Comparison of ENCODE assay signal across 1 cellular context in genomic region chr9:113056191-113057106, GRCh38.
A peak's percentile ranks its signal among the peaks of the same experiment; 100 is the strongest.
TF ChIP-seq lines count a peak whose summit lies in the region.

Gene ZFP37 (minus strand): TSS chr9:113056724. CDS start chr9:113056688, 36 bp downstream.

TF ChIP-seq in HepG2, 621 proteins besides CTCF, POLR2A, EP300 and RAD21 (continued from another document and continues in another):
- peak; percentile 78; the same call in 1 of the 2 replicates for TF ChIP-seq GATAD1 (CRISPR knock-in tag; IDR thresholded peaks at IDR 0.05)
- no peak for TF ChIP-seq CERS6 (CRISPR knock-in tag; IDR thresholded peaks at IDR 0.05)
- TF ChIP-seq ATF3 (CRISPR knock-in tag; IDR thresholded peaks at IDR 0.05): no peak
- TF ChIP-seq SETDB1 (CRISPR knock-in tag; IDR thresholded peaks at IDR 0.05; ENCODE audit: borderline replicate concordance): no peak
- no peak for TF ChIP-seq ATF6 (CRISPR knock-in tag; conservative IDR thresholded peaks at IDR 0.05)
- no peak for TF ChIP-seq ZNF878 (CRISPR knock-in tag; IDR thresholded peaks at IDR 0.05)
- TF ChIP-seq, protein P1, sequence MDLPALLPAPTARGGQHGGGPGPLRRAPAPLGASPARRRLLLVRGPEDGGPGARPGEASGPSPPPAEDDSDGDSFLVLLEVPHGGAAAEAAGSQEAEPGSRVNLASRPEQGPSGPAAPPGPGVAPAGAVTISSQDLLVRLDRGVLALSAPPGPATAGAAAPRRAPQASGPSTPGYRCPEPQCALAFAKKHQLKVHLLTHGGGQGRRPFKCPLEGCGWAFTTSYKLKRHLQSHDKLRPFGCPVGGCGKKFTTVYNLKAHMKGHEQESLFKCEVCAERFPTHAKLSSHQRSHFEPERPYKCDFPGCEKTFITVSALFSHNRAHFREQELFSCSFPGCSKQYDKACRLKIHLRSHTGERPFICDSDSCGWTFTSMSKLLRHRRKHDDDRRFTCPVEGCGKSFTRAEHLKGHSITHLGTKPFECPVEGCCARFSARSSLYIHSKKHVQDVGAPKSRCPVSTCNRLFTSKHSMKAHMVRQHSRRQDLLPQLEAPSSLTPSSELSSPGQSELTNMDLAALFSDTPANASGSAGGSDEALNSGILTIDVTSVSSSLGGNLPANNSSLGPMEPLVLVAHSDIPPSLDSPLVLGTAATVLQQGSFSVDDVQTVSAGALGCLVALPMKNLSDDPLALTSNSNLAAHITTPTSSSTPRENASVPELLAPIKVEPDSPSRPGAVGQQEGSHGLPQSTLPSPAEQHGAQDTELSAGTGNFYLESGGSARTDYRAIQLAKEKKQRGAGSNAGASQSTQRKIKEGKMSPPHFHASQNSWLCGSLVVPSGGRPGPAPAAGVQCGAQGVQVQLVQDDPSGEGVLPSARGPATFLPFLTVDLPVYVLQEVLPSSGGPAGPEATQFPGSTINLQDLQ (CRISPR knock-in tag; IDR thresholded peaks at IDR 0.05): no peak
- no peak for TF ChIP-seq STAT5B (CRISPR knock-in tag; IDR thresholded peaks at IDR 0.05)
- TF ChIP-seq ZFP1 (CRISPR knock-in tag; IDR thresholded peaks at IDR 0.05): peak; percentile 50; the same call in 1 of the 2 replicates
- no peak for TF ChIP-seq MYNN (CRISPR knock-in tag; IDR thresholded peaks at IDR 0.05; ENCODE audit: low read depth)
- TF ChIP-seq ZNF678 (CRISPR knock-in tag; IDR thresholded peaks at IDR 0.05): no peak
- TF ChIP-seq NONO (IDR thresholded peaks at IDR 0.05): no peak
- TF ChIP-seq NONO (CRISPR knock-in tag; conservative IDR thresholded peaks at IDR 0.05): no peak; the same call in none of the 2 replicates
- no peak for TF ChIP-seq ZNF773 (CRISPR knock-in tag; IDR thresholded peaks at IDR 0.05; ENCODE audit: borderline replicate concordance)
- no peak for TF ChIP-seq ZBTB42 (CRISPR knock-in tag; IDR thresholded peaks at IDR 0.05)
- no peak for TF ChIP-seq ZNF816 (CRISPR knock-in tag; IDR thresholded peaks at IDR 0.05; ENCODE audit: borderline replicate concordance)
- peak; percentile 19; the same call in 1 of the 2 replicates for TF ChIP-seq ZNF234 (CRISPR knock-in tag; conservative IDR thresholded peaks at IDR 0.05)
- peak; percentile 71; the same call in 1 of the 2 replicates for TF ChIP-seq ZSCAN31 (CRISPR knock-in tag; IDR thresholded peaks at IDR 0.05; ENCODE audit: low read depth)
- TF ChIP-seq ZNF619 (CRISPR knock-in tag; IDR thresholded peaks at IDR 0.05): peak; percentile 76; the same call in 1 of the 2 replicates
- TF ChIP-seq HDAC1 (CRISPR knock-in tag; IDR thresholded peaks at IDR 0.05): peak; percentile 73
- peak; percentile 32; the same call in 1 of the 2 replicates for TF ChIP-seq FOXP4 (CRISPR knock-in tag; IDR thresholded peaks at IDR 0.05)
- TF ChIP-seq GTF3A (CRISPR knock-in tag; conservative IDR thresholded peaks at IDR 0.05): 0 out of 2 replicates have a peak, but pooled peaks have one; percentile 78
- TF ChIP-seq BCL6 (CRISPR knock-in tag; IDR thresholded peaks at IDR 0.05): no peak
- TF ChIP-seq MXD4 (CRISPR knock-in tag; IDR thresholded peaks at IDR 0.05): no peak
- TF ChIP-seq FOXK1 (CRISPR knock-in tag; IDR thresholded peaks at IDR 0.05; ENCODE audit: borderline replicate concordance, low read depth): no peak
- TF ChIP-seq ZMYM4 (CRISPR knock-in tag; IDR thresholded peaks at IDR 0.05): peak; percentile 87; the same call in 1 of the 2 replicates
- no peak for TF ChIP-seq SRSF4 (IDR thresholded peaks at IDR 0.05; ENCODE audit: low read depth, low read length, poor library complexity, severe bottlenecking)
- no peak for TF ChIP-seq ZNF264 (CRISPR knock-in tag; IDR thresholded peaks at IDR 0.05)
- TF ChIP-seq KLF11 (CRISPR knock-in tag; IDR thresholded peaks at IDR 0.05): no peak
- TF ChIP-seq ZFP36L2 (CRISPR knock-in tag; IDR thresholded peaks at IDR 0.05): no peak
- no peak for TF ChIP-seq NR2F1 (CRISPR knock-in tag; IDR thresholded peaks at IDR 0.05)
- TF ChIP-seq, protein P2, sequence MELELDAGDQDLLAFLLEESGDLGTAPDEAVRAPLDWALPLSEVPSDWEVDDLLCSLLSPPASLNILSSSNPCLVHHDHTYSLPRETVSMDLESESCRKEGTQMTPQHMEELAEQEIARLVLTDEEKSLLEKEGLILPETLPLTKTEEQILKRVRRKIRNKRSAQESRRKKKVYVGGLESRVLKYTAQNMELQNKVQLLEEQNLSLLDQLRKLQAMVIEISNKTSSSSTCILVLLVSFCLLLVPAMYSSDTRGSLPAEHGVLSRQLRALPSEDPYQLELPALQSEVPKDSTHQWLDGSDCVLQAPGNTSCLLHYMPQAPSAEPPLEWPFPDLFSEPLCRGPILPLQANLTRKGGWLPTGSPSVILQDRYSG (CRISPR knock-in tag; IDR thresholded peaks at IDR 0.05): no peak
- TF ChIP-seq CAMTA2 (CRISPR knock-in tag; IDR thresholded peaks at IDR 0.05; ENCODE audit: borderline replicate concordance): no peak
- no peak for TF ChIP-seq PRMT3 (CRISPR knock-in tag; IDR thresholded peaks at IDR 0.05; ENCODE audit: borderline replicate concordance, low read depth)
- no peak for TF ChIP-seq JDP2 (CRISPR knock-in tag; IDR thresholded peaks at IDR 0.05; ENCODE audit: borderline replicate concordance)
- TF ChIP-seq ZFP36 (IDR thresholded peaks at IDR 0.05; ENCODE audit: borderline replicate concordance, low read depth, low read length, partially characterized antibody): no peak
- TF ChIP-seq ZNF282 (IDR thresholded peaks at IDR 0.05; ENCODE audit: partially characterized antibody): no peak
- TF ChIP-seq ZBTB14 (CRISPR knock-in tag; IDR thresholded peaks at IDR 0.05): no peak
- no peak; the same call in 1 of the 2 replicates for TF ChIP-seq ZNF616 (CRISPR knock-in tag; IDR thresholded peaks at IDR 0.05; ENCODE audit: low read depth)
- no peak; the same call in 1 of the 2 replicates for TF ChIP-seq ZNF44 (CRISPR knock-in tag; IDR thresholded peaks at IDR 0.05)
- TF ChIP-seq THAP7 (CRISPR knock-in tag; IDR thresholded peaks at IDR 0.05): peak; percentile 76; the same call in 1 of the 2 replicates
- TF ChIP-seq ZNF737 (CRISPR knock-in tag; IDR thresholded peaks at IDR 0.05; ENCODE audit: borderline replicate concordance): no peak; the same call in 1 of the 2 replicates
- TF ChIP-seq NFYC (CRISPR knock-in tag; IDR thresholded peaks at IDR 0.05): peak; percentile 26; the same call in 1 of the 2 replicates
- TF ChIP-seq RELA (CRISPR knock-in tag; IDR thresholded peaks at IDR 0.05): peak; percentile 79; the same call in 1 of the 2 replicates
- TF ChIP-seq EHMT2 (IDR thresholded peaks at IDR 0.05; ENCODE audit: borderline replicate concordance, low read depth, low read length): no peak
- 0 out of 2 replicates have a peak, but pooled peaks have one; percentile 38 for TF ChIP-seq ZSCAN9 (CRISPR knock-in tag; IDR thresholded peaks at IDR 0.05; ENCODE audit: borderline replicate concordance)
- TF ChIP-seq HCFC1 (IDR thresholded peaks at IDR 0.05; ENCODE audit: low read depth, low read length): peak; percentile 90
- TF ChIP-seq ZNF260 (CRISPR knock-in tag; IDR thresholded peaks at IDR 0.05; ENCODE audit: borderline replicate concordance, low read depth): no peak
- no peak for TF ChIP-seq MED13 (CRISPR knock-in tag; IDR thresholded peaks at IDR 0.05)
- no peak for TF ChIP-seq CENPX (CRISPR knock-in tag; IDR thresholded peaks at IDR 0.05)
- no peak for TF ChIP-seq LBX2 (CRISPR knock-in tag; IDR thresholded peaks at IDR 0.05; ENCODE audit: borderline replicate concordance)
- TF ChIP-seq SOX5 (CRISPR knock-in tag; IDR thresholded peaks at IDR 0.05; ENCODE audit: borderline replicate concordance): peak; percentile 22; the same call in 1 of the 2 replicates
- TF ChIP-seq ZNF724P (CRISPR knock-in tag; IDR thresholded peaks at IDR 0.05; ENCODE audit: borderline replicate concordance): no peak; the same call in 1 of the 2 replicates
- peak; percentile 65 for TF ChIP-seq ZKSCAN1 (IDR thresholded peaks at IDR 0.05; ENCODE audit: low read length)
- TF ChIP-seq NCOA5 (CRISPR knock-in tag; IDR thresholded peaks at IDR 0.05): no peak
- no peak for TF ChIP-seq JUND (CRISPR knock-in tag; IDR thresholded peaks at IDR 0.05)
- 0 out of 2 replicates have a peak, but pooled peaks have one; percentile 21 for TF ChIP-seq HHEX (CRISPR knock-in tag; IDR thresholded peaks at IDR 0.05)
- no peak for TF ChIP-seq SIX4 (CRISPR knock-in tag; IDR thresholded peaks at IDR 0.05)
- 0 out of 2 replicates have a peak, but pooled peaks have one; percentile 46 for TF ChIP-seq ZNF230 (CRISPR knock-in tag; IDR thresholded peaks at IDR 0.05)
- no peak for TF ChIP-seq TBP (CRISPR knock-in tag; IDR thresholded peaks at IDR 0.05)
